ENCODE assay signal across 10 cellular contexts in the genomic region with DNA sequence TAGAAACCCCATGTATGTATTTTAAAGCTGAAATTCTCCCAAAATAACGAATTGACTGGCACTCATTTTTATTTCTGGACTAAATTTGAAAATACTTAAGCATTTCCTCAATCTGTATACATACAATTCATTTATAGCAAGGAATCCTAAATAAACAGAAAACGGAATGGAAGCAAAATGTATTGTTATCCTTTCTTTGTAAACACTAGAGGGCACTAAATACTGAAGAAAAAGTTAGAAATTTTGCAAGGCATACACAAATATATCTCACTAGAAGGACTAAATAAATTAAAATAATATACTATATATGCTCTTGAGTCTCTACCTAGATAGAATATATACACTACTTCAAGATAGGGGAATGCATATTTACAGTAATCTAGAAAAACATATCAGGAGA. TPM values are rescaled to one million over a fixed set of nuclear protein-coding genes. Genes with fewer than 3 reads are reported as not detected.
DNase-seq lines count a peak whose midpoint lies in the region; ATAC-seq, FAIRE-seq and TF ChIP-seq lines count a peak whose summit lies in the region.
"Had no signal": no experiment of that assay in that cellular context is flagged by ENCODE, and none has a peak within 500 bp of the region (broad histone marks: within the 10 kb centered on the region; RNA-seq: fewer than 3 reads in every experiment).

No MANE protein-coding gene starts in this region.

- H3K27ac Mint-ChIP-seq in Caco-2 (ENCODE audit: unreplicated experiment) = no peak overlapping the region
- H3K27ac Mint-ChIP-seq in natural killer cell treated with Interleukin-12 subunit alpha and Interleukin-12 subunit beta and Interleukin-15 and Interleukin-18, amount 100 ng/mL, for 72 hours = no peak overlapping the region

- CTCF ChIA-PET in Caco-2 (lab: Charles Lee) = no interaction called here

- peak; percentile 52 for ATAC-seq in HG03159 (IDR thresholded peaks at IDR 0.05; ENCODE audit: unreplicated experiment)
- no peak for ATAC-seq in GM21619 (IDR thresholded peaks at IDR 0.05; ENCODE audit: unreplicated experiment)
- ATAC-seq in natural killer cell treated with Interleukin-12 subunit alpha and Interleukin-12 subunit beta and Interleukin-15 and Interleukin-18, amount 100 ng/mL, for 72 hours = no peak

- H3K4me1 ChIP-seq in Caco-2 (no peaks in the 10 kb centered on the region), OCI-LY3 (ENCODE audit: low read length) (no peaks in the 10 kb centered on the region)

- no peak overlapping the region for H2AFZ ChIP-seq in OCI-LY3 (ENCODE audit: low read depth, low read length)

- TF ChIP-seq CTCF in Caco-2 (IDR thresholded peaks at IDR 0.05; ENCODE audit: insufficient read depth in 1 of 2, low read depth in 1 of 2, low read length in 1 of 2, severe bottlenecking in 1 of 2, unreplicated experiment in 1 of 2) (peak; percentile 10 to 32), OCI-LY3 (IDR thresholded peaks at IDR 0.05; ENCODE audit: low read depth, low read length) (peak; percentile 57)

- DNase-seq in Caco-2 = no peak
- no peak for DNase-seq in natural killer cell treated with Interleukin-12 subunit alpha and Interleukin-12 subunit beta and Interleukin-15 and Interleukin-18, amount 100 ng/mL, for 72 hours (ENCODE audit: low spot score)
- DNase-seq in 8988T = no peak
- no peak for DNase-seq in foreskin melanocyte
- DNase-seq: aorta, mammary epithelial cell had no signal

- no peaks in the 10 kb centered on the region for H4K20me1 ChIP-seq in OCI-LY3 (ENCODE audit: insufficient read depth, low read length)

- H3K36me3 ChIP-seq in Caco-2 (ENCODE audit: control insufficient read depth, insufficient read depth, low read length) (no peaks in the 10 kb centered on the region), OCI-LY3 (replicated peaks; ENCODE audit: low read depth, low read length) (no peaks in the 10 kb centered on the region)

- H3K79me2 ChIP-seq in OCI-LY3 (ENCODE audit: low read length) = no peaks in the 10 kb centered on the region

- H3K4me2 ChIP-seq in OCI-LY3 (ENCODE audit: low read length) = no peak overlapping the region; the same call in 1 of the 2 replicates

- H3K27ac ChIP-seq in OCI-LY3 (ENCODE audit: low read length) = no peak overlapping the region

- H3K4me3 ChIP-seq in Caco-2 (ENCODE audit: low read depth, low read length) (no peak overlapping the region), OCI-LY3 (ENCODE audit: low read length) (no peak overlapping the region)

- H3K9me3 Mint-ChIP-seq in Caco-2 (ENCODE audit: unreplicated experiment) = no peaks in the 10 kb centered on the region
- H3K9me3 Mint-ChIP-seq in natural killer cell treated with Interleukin-12 subunit alpha and Interleukin-12 subunit beta and Interleukin-15 and Interleukin-18, amount 100 ng/mL, for 72 hours = no peaks in the 10 kb centered on the region

- H3K36me3 Mint-ChIP-seq in Caco-2 (ENCODE audit: insufficient read depth, unreplicated experiment) = no peaks in the 10 kb centered on the region
- H3K36me3 Mint-ChIP-seq in natural killer cell treated with Interleukin-12 subunit alpha and Interleukin-12 subunit beta and Interleukin-15 and Interleukin-18, amount 100 ng/mL, for 72 hours = no peaks in the 10 kb centered on the region

- FAIRE-seq in islet of Langerhans (lab: Jason Lieb, UNC) = peak; percentile 98

- H3K9ac ChIP-seq in OCI-LY3 (ENCODE audit: low read length) = no peak overlapping the region

- H3K27me3 Mint-ChIP-seq in Caco-2 (ENCODE audit: insufficient read depth, unreplicated experiment) = peaks cover 3% of the 10 kb centered on the region
- H3K27me3 Mint-ChIP-seq in natural killer cell treated with Interleukin-12 subunit alpha and Interleukin-12 subunit beta and Interleukin-15 and Interleukin-18, amount 100 ng/mL, for 72 hours = no peaks in the 10 kb centered on the region

- H3K9me3 ChIP-seq in Caco-2 = no peaks in the 10 kb centered on the region
- H3K9me3 ChIP-seq in OCI-LY3 (ENCODE audit: insufficient read depth, low read length) = no peaks in the 10 kb centered on the region

- BruUV-seq in Caco-2 (replicated peaks; lab: Mats Ljungman, UMichigan) = no TSS peak

- no peaks in the 10 kb centered on the region for H3K27me3 ChIP-seq in Caco-2 (replicated peaks; ENCODE audit: control insufficient read depth, insufficient read depth, low read length)
- H3K27me3 ChIP-seq in OCI-LY3 (ENCODE audit: low read depth, low read length) = peaks cover 20% of the 10 kb centered on the region

- no peaks in the 10 kb centered on the region for H3K4me1 Mint-ChIP-seq in Caco-2 (ENCODE audit: low read depth, unreplicated experiment)
- H3K4me1 Mint-ChIP-seq in natural killer cell treated with Interleukin-12 subunit alpha and Interleukin-12 subunit beta and Interleukin-15 and Interleukin-18, amount 100 ng/mL, for 72 hours (ENCODE audit: low read depth in 2 of 2) = no peaks in the 10 kb centered on the region

- H3K4me3 Mint-ChIP-seq in Caco-2 (ENCODE audit: unreplicated experiment) = no peak overlapping the region
- no peak overlapping the region for H3K4me3 Mint-ChIP-seq in natural killer cell treated with Interleukin-12 subunit alpha and Interleukin-12 subunit beta and Interleukin-15 and Interleukin-18, amount 100 ng/mL, for 72 hours

- POLR2A ChIA-PET in Caco-2 (lab: Charles Lee) = no interaction called here

- intact Hi-C loops in Caco-2 (cut with micrococcal nuclease; ENCODE audit: unreplicated experiment) = loop anchor here (1.0 kb wide), 1 partner anchor 134 kb away; no protein-coding TSS in a partner anchor

RNA-seq across cellular contexts. Expression of gene ANO5, which starts 23.1 kb away (rescaled TPM):
- total RNA-seq in Caco-2 (2022) = not detected in 2 replicates
- not detected for total RNA-seq in natural killer cell treated with Interleukin-12 subunit alpha and Interleukin-12 subunit beta and Interleukin-15 and Interleukin-18, amount 100 ng/mL, for 72 hours
